Comparison of ENCODE assay signal across 11 cellular contexts in the genomic region with DNA sequence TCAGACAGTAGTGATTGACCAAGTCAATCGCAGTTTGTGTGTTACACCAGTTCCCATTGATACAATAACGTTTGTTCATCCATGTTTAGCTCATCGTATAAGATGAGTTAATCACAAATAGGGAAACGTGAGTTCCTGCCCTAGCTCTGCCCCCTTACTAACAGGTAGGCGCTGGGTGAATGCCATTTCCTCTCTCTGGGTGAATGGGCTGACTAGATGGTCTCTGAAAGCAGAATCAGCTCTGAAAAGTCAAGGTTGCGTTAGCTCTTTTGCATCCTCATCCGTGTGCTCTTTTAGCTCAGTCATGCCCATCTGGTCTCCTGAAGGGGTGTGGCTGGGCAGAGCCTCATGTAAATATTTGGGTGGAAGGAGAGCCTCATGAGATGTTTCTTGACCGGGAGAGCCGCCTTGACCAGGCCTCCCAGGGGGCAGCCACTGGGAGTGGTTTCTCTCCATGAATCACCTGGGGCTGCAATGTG.
DNase-seq lines count a peak whose midpoint lies in the region; ATAC-seq, FAIRE-seq and TF ChIP-seq lines count a peak whose summit lies in the region.
"Had no signal": no experiment of that assay in that cellular context is flagged by ENCODE, and none has a peak within 500 bp of the region (broad histone marks: within the 10 kb centered on the region; RNA-seq: fewer than 3 reads in every experiment).

No MANE protein-coding gene starts in this region.

- intact Hi-C loops in esophagus squamous epithelium (cut with DNase I): no loop called here

- peak; percentile 25 for ATAC-seq in GM18858 (IDR thresholded peaks at IDR 0.05; ENCODE audit: unreplicated experiment)
- peak; percentile 46 for ATAC-seq in GM21447 (IDR thresholded peaks at IDR 0.05; ENCODE audit: unreplicated experiment)
- ATAC-seq in HG03378 (IDR thresholded peaks at IDR 0.05; ENCODE audit: unreplicated experiment): peak; percentile 39

- H3K4me1 ChIP-seq in esophagus squamous epithelium: peaks cover 0 to 32% (median 9%) of the 10 kb centered on the region in 3 donors
- H3K4me1 ChIP-seq: left ventricle myocardium inferior had no signal

- no peak overlapping the region for H3K4me3 ChIP-seq in esophagus squamous epithelium
- H3K4me3 ChIP-seq: left ventricle myocardium inferior had no signal

- no peak for TF ChIP-seq POLR2A in esophagus squamous epithelium (IDR thresholded peaks at IDR 0.05)

- H3K9me3 ChIP-seq in esophagus squamous epithelium: no peaks in the 10 kb centered on the region
- H3K9me3 ChIP-seq: left ventricle myocardium inferior had no signal

- FAIRE-seq in HTR-8/SVneo (lab: Jason Lieb, UNC): no peak
- FAIRE-seq: astrocyte had no signal

- 79 to 80% methylated on average over 5 to 7 of the region's 9 CpGs for WGBS in esophagus squamous epithelium, 2 donors

- TF ChIP-seq CTCF in esophagus squamous epithelium (IDR thresholded peaks at IDR 0.05): no peak

- H3K36me3 ChIP-seq in esophagus squamous epithelium: no peaks in the 10 kb centered on the region
- H3K36me3 ChIP-seq: left ventricle myocardium inferior had no signal

- H3K27me3 ChIP-seq in esophagus squamous epithelium: peaks cover 0 to 10% (median 0%) of the 10 kb centered on the region in 4 donors

- no peak for DNase-seq in esophagus squamous epithelium (lab: John Stamatoyannopoulos, UW)
- no peak for DNase-seq in HTR-8/SVneo (ENCODE audit: insufficient read length, low spot score)
- no peak for DNase-seq in middle frontal gyrus (ENCODE audit: extremely low spot score, low spot score)
- DNase-seq in NCI-H187 (lab: John Stamatoyannopoulos, UW): no peak
- DNase-seq: H7, Kasumi-1, left ventricle myocardium inferior had no signal

- H3K27ac ChIP-seq in esophagus squamous epithelium: peak overlapping the region in 3 of 4 donors; percentile 21 to 66 (median 25)
- H3K27ac ChIP-seq: left ventricle myocardium inferior had no signal
